Comparison of ENCODE assay signal across 17 cellular contexts in genomic region chr20:32779500-32780215, GRCh38. TPM values are rescaled to one million over a fixed set of nuclear protein-coding genes. Genes with fewer than 3 reads are reported as not detected.
DNase-seq lines count a peak whose midpoint lies in the region; ATAC-seq and TF ChIP-seq lines count a peak whose summit lies in the region.
"Had no signal": no experiment of that assay in that cellular context is flagged by ENCODE, and none has a peak within 500 bp of the region (broad histone marks: within the 10 kb centered on the region; RNA-seq: fewer than 3 reads in every experiment).

No MANE protein-coding gene starts in this region.

- no peaks in the 10 kb centered on the region for H3K9me2 ChIP-seq in SK-N-SH

- no peak for TF ChIP-seq POLR2A in GM18505 (IDR thresholded peaks at IDR 0.05; ENCODE audit: borderline replicate concordance, extremely low read depth, insufficient read depth, insufficient read length)

- CTCF ChIA-PET in SK-N-SH (lab: Yijun Ruan, JAX): interaction anchor here (1.1 to 7.2 kb wide), 13 partner anchors 9 to 119 kb away, joined by 3 to 101 read pairs (median 5); partner anchors contain the start of genes C20orf203 and COMMD7

- peaks cover 4% of the 10 kb centered on the region; the same call in 1 of the 2 replicates for H3K79me2 ChIP-seq in SK-N-SH (ENCODE audit: insufficient read depth)

- H3K9me3 ChIP-seq in SK-N-SH (no peaks in the 10 kb centered on the region), aorta (ENCODE audit: control insufficient read depth, low read length) (no peaks in the 10 kb centered on the region)
- H3K9me3 ChIP-seq: A549, body of pancreas, MG63, stomach had no signal

- no peak overlapping the region for H3K9ac ChIP-seq in SK-N-SH

- no peaks in the 10 kb centered on the region for H3F3A ChIP-seq in SK-N-SH (replicated peaks; ENCODE audit: insufficient read depth)

- 92% methylated on average over 10 of the region's 10 CpGs for WGBS in SK-N-SH (ENCODE audit: low lambda C conversion rate)
- 89 to 92% methylated on average over 10 of the region's 10 CpGs for WGBS in aorta, 2 donors

- intact Hi-C loops in aorta (cut with DNase I): loop anchor here (5.0 to 10.0 kb wide), 3 partner anchors 105 to 257 kb away; partner anchors contain the start of gene C20orf203 (in 1 of the 2)

- peak; percentile 69 for DNase-seq in SK-N-SH
- peak; percentile 63 for DNase-seq in SK-N-DZ (ENCODE audit: low spot score)
- peak; percentile 70 for DNase-seq in iPS-NIHi11 (ENCODE audit: low spot score)
- no peak for DNase-seq in aorta
- DNase-seq in coronary artery (ENCODE audit: low spot score): no peak
- DNase-seq in NCI-H2081 treated with DMSO at 0.1 percent for 48 hours (lab: John Stamatoyannopoulos, UW): no peak
- DNase-seq: activated CD4-positive, CD25-positive, alpha-beta regulatory T cell; body of pancreas; cortex of kidney; DMS79; mesenchymal stem cell; MG63; stomach had no signal

- no peak for TF ChIP-seq RAD21 in SK-N-SH (IDR thresholded peaks at IDR 0.05; ENCODE audit: low read length)

- no peak overlapping the region for H2AFZ ChIP-seq in SK-N-SH (ENCODE audit: low read depth)

- TF ChIP-seq CTCF in SK-N-SH (IDR thresholded peaks at IDR 0.05) (no peak), coronary artery (IDR thresholded peaks at IDR 0.05) (no peak)

- no peak overlapping the region for H3K4me3 ChIP-seq in SK-N-SH (ENCODE audit: low read depth in 2 of 2, low read length in 1 of 2)
- H3K4me3 ChIP-seq in aorta (ENCODE audit: low read length in 2 of 2): no peak overlapping the region
- no peak overlapping the region for H3K4me3 ChIP-seq in coronary artery
- H3K4me3 ChIP-seq: A549, body of pancreas, MG63, stomach had no signal

- no peaks in the 10 kb centered on the region for H4K20me1 ChIP-seq in SK-N-SH (ENCODE audit: insufficient read depth)

- POLR2A ChIA-PET in SK-N-SH (lab: Yijun Ruan, JAX): interaction anchor here (1.4 kb wide), 1 partner anchor 17 kb away, joined by 5 read pairs; no protein-coding TSS in a partner anchor

- H3K4me1 ChIP-seq in SK-N-SH (ENCODE audit: control insufficient read depth in 1 of 2, insufficient read depth in 2 of 2, low read depth in 1 of 2, low read length in 1 of 2) (peaks cover 0 to 16% of the 10 kb centered on the region in 2 experiments; a peak in 3 of 4 replicates), aorta (ENCODE audit: control insufficient read depth in 1 of 2, insufficient read depth in 2 of 2, low read length in 2 of 2) (no peaks in the 10 kb centered on the region)

- no peak for TF ChIP-seq EP300 in SK-N-SH (IDR thresholded peaks at IDR 0.05; ENCODE audit: borderline replicate concordance in 1 of 2, low read depth in 1 of 2, low read length in 1 of 2)

- no peak for ATAC-seq in SK-N-SH treated with all-trans-retinoic acid at 6 μM for 48 hours
- ATAC-seq in aorta (ENCODE audit: low FRiP score): peak; percentile 24
- ATAC-seq in GM18505 (IDR thresholded peaks at IDR 0.05; ENCODE audit: unreplicated experiment): no peak
- ATAC-seq: A549, body of pancreas, Right ventricle myocardium inferior had no signal

- no peak overlapping the region for H3K27ac ChIP-seq in SK-N-SH (ENCODE audit: low read depth in 2 of 2, low read length in 1 of 2)
- no peak overlapping the region for H3K27ac ChIP-seq in aorta (ENCODE audit: low read depth in 1 of 2, low read length in 2 of 2)
- no peak overlapping the region for H3K27ac ChIP-seq in coronary artery
- H3K27ac ChIP-seq: body of pancreas, stomach had no signal

- H3K4me2 ChIP-seq in SK-N-SH: no peak overlapping the region
- H3K4me2 ChIP-seq: A549 had no signal

- H3K27me3 ChIP-seq in SK-N-SH (ENCODE audit: insufficient read depth) (no peaks in the 10 kb centered on the region), aorta (ENCODE audit: control insufficient read depth in 1 of 2, insufficient read depth in 2 of 2, low read length in 1 of 2) (no peaks in the 10 kb centered on the region)
- H3K27me3 ChIP-seq: body of pancreas, MG63, stomach had no signal

- H3K36me3 ChIP-seq in SK-N-SH (replicated peaks in 1 of 2; ENCODE audit: control insufficient read depth in 1 of 2, insufficient read depth in 2 of 2, low read length in 1 of 2) (no peaks in the 10 kb centered on the region), aorta (ENCODE audit: control insufficient read depth in 1 of 2, insufficient read depth in 2 of 2, low read length in 1 of 2) (no peaks in the 10 kb centered on the region)

TF ChIP-seq in SK-N-SH, 30 proteins besides CTCF, POLR2A, EP300 and RAD21 (continues in another document):
- TF ChIP-seq FOXM1 (IDR thresholded peaks at IDR 0.05; ENCODE audit: low read depth) (no peak), CHD2 (IDR thresholded peaks at IDR 0.05; ENCODE audit: low read length, partially characterized antibody) (no peak), FOXJ3 (CRISPR knock-in tag; IDR thresholded peaks at IDR 0.05) (no peak), PBX3 (IDR thresholded peaks at IDR 0.05) (peak; percentile 47), USF2 (IDR thresholded peaks at IDR 0.05; ENCODE audit: borderline replicate concordance, low read depth, low read length) (no peak), MAX (IDR thresholded peaks at IDR 0.05; ENCODE audit: low read depth) (no peak)

TF ChIP-seq in SK-N-SH treated with all-trans-retinoic acid at 6 μM for 48 hours, 23 proteins besides CTCF, POLR2A, EP300 and RAD21:
- TF ChIP-seq ZNF8 (CRISPR knock-in tag; IDR thresholded peaks at IDR 0.05) (no peak), ISL1 (CRISPR knock-in tag; IDR thresholded peaks at IDR 0.05) (no peak)

RNA-seq across cellular contexts. Expression of gene DNMT3B, which starts 17.5 kb away (rescaled TPM):
- 2.2 and 2.4 TPM in 2 replicates for polyA plus RNA-seq in SK-N-SH (2012; rRNA removed)
- 1.2 and 1.8 TPM in 2 replicates for polyA plus RNA-seq in SK-N-SH (2012; cell fraction: cytosol; rRNA removed)
- 7.0 and 8.3 TPM in 2 replicates for polyA plus RNA-seq in SK-N-SH (2012; cell fraction: nucleus; rRNA removed)
- 19.6 and 22.9 TPM in 2 replicates for polyA plus RNA-seq in SK-N-DZ (2014; cell fraction: cytosol; rRNA removed)
- 25.6 and 33.1 TPM in 2 replicates for polyA plus RNA-seq in SK-N-DZ (2014; cell fraction: nucleus; rRNA removed)
- total RNA-seq in aorta: 1 to 10 TPM in 1 of 2 donors, under 1 TPM in 1; 0.71 to 1.9 TPM
- polyA plus RNA-seq in aorta: under 1 TPM; 0.25 to 0.79 TPM

RNA-seq across cellular contexts. Expression of gene COMMD7, which starts 36.4 kb away (rescaled TPM):
- 38.0 and 46.0 TPM in 2 replicates for polyA plus RNA-seq in SK-N-SH (2012; rRNA removed)
- 39.3 and 44.2 TPM in 2 replicates for polyA plus RNA-seq in SK-N-SH (2012; cell fraction: cytosol; rRNA removed)
- polyA plus RNA-seq in SK-N-SH (2012; cell fraction: nucleus; rRNA removed): 26.1 and 28.1 TPM in 2 replicates
- polyA plus RNA-seq in SK-N-DZ (2014; cell fraction: cytosol; rRNA removed): 72.2 and 76.2 TPM in 2 replicates
- polyA plus RNA-seq in SK-N-DZ (2014; cell fraction: nucleus; rRNA removed): 41.1 and 50.7 TPM in 2 replicates
- 10 to 100 TPM; 37.5 to 39.0 TPM for total RNA-seq in aorta
- polyA plus RNA-seq in aorta: 10 to 100 TPM; 63.1 to 66.9 TPM

RNA-seq across cellular contexts. Expression of gene MAPRE1, which starts 40.1 kb away (rescaled TPM):
- polyA plus RNA-seq in SK-N-SH (2012; rRNA removed) (47.2 and 54.2 TPM in 2 replicates), aorta (10 to 100 TPM; 48.4 to 83.4 TPM)
- 70.5 and 78.7 TPM in 2 replicates for polyA plus RNA-seq in SK-N-SH (2012; cell fraction: cytosol; rRNA removed)
- 15.0 and 25.1 TPM in 2 replicates for polyA plus RNA-seq in SK-N-SH (2012; cell fraction: nucleus; rRNA removed)
- polyA plus RNA-seq in SK-N-DZ (2014; cell fraction: cytosol; rRNA removed): 233 and 240 TPM in 2 replicates
- polyA plus RNA-seq in SK-N-DZ (2014; cell fraction: nucleus; rRNA removed): 102 and 115 TPM in 2 replicates
- total RNA-seq in aorta: 100 to 1,000 TPM in 1 of 2 donors, 10 to 100 TPM in 1; 83.1 to 132 TPM

Comparison
In these comparisons a context has a peak if more than half of its experiments do, and no peak if none do; other contexts are left out.
1. DNase-seq: peak in SK-N-SH (single experiment), SK-N-DZ (single experiment) and iPS-NIHi11 (single experiment); none in aorta (0 of 2), coronary artery (single experiment) and NCI-H2081 treated with DMSO at 0.1 percent for 48 hours (single experiment).